In the genomic region with DNA sequence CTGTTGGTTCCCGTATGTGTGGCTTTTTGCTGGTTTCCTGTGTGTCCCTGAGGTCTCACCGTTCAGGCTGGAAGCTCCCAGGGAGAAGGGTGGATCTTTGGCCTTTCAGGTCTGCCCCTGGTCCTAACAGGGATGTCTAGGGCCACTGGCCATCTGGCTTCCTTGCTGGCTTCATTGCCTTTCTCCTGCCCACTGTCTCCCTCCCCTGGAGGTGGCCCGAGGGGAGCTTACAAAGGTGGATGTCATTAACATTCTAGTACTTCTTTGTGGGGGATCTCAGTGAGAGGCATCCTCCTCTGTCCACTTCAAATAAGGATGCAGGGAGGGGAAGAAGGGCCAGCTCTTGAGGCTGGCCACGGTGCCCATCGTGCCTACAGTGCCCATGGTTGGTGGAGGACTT, we compare ENCODE assay signal across 11 cellular contexts. TPM values are rescaled to one million over a fixed set of nuclear protein-coding genes. Genes with fewer than 3 reads are reported as not detected.
"Had no signal": no experiment of that assay in that cellular context is flagged by ENCODE, and none has a peak within 500 bp of the region (broad histone marks: within the 10 kb centered on the region; RNA-seq: fewer than 3 reads in every experiment).

No MANE protein-coding gene starts in this region.

- H3K9me3 ChIP-seq: right lobe of liver had no signal

- H3K4me1 ChIP-seq: right lobe of liver had no signal

- H3K27ac ChIP-seq: right lobe of liver had no signal

- H3K27me3 ChIP-seq: right lobe of liver had no signal

- H3K36me3 ChIP-seq: right lobe of liver had no signal

- H3K4me3 ChIP-seq: right lobe of liver had no signal

- DNase-seq: activated CD4-positive, alpha-beta memory T cell treated with anti-CD3 and anti-CD28 coated beads, Interleukin-2, amount 10 ng/mL, durations not matched to agents 7 days and 5 days; activated CD4-positive, alpha-beta T cell treated with anti-CD3 and anti-CD28 coated beads for 36 hours; activated effector memory CD4-positive, alpha-beta T cell treated with Interleukin-2 at 50 U/mL for 16 hours; activated naive CD4-positive, alpha-beta T cell treated with anti-CD3 and anti-CD28 coated beads, Interleukin-2, amount 50 U/mL, for 16 hours; activated T-cell treated with anti-CD3 and anti-CD28 coated beads, Interleukin-2, amount 50 U/mL, for 4 hours; mammary epithelial cell; stimulated activated CD4-positive, alpha-beta T cell treated with anti-CD3 and anti-CD28 coated beads, Interleukin-2, amount 100 ng/mL, for 24 hours; T-helper 2 cell had no signal

- ATAC-seq: activated CD4-positive, alpha-beta T cell treated with anti-CD3 and anti-CD28 coated beads for 36 hours; activated T-cell treated with anti-CD3 and anti-CD28 coated beads, Interleukin-2, amount 50 U/mL, for 4 hours; natural killer cell treated with Interleukin-12 subunit alpha and Interleukin-12 subunit beta and Interleukin-15 and Interleukin-18, amount 100 ng/mL, for 72 hours had no signal

- H3K27ac Mint-ChIP-seq: activated CD4-positive, alpha-beta memory T cell treated with anti-CD3 and anti-CD28 coated beads, Interleukin-2, amount 10 ng/mL, durations not matched to agents 7 days and 5 days; activated CD4-positive, alpha-beta T cell treated with anti-CD3 and anti-CD28 coated beads for 36 hours; natural killer cell treated with Interleukin-12 subunit alpha and Interleukin-12 subunit beta and Interleukin-15 and Interleukin-18, amount 100 ng/mL, for 72 hours had no signal

- H3K27me3 Mint-ChIP-seq: activated CD4-positive, alpha-beta memory T cell treated with anti-CD3 and anti-CD28 coated beads, Interleukin-2, amount 10 ng/mL, durations not matched to agents 7 days and 5 days had no signal

- H3K4me1 Mint-ChIP-seq: activated CD4-positive, alpha-beta memory T cell treated with anti-CD3 and anti-CD28 coated beads, Interleukin-2, amount 10 ng/mL, durations not matched to agents 7 days and 5 days; activated CD4-positive, alpha-beta T cell treated with anti-CD3 and anti-CD28 coated beads for 36 hours had no signal

- H3K4me3 Mint-ChIP-seq: activated CD4-positive, alpha-beta memory T cell treated with anti-CD3 and anti-CD28 coated beads, Interleukin-2, amount 10 ng/mL, durations not matched to agents 7 days and 5 days; activated CD4-positive, alpha-beta T cell treated with anti-CD3 and anti-CD28 coated beads for 36 hours; activated T-cell treated with anti-CD3 and anti-CD28 coated beads, Interleukin-2, amount 50 U/mL, for 4 hours; natural killer cell treated with Interleukin-12 subunit alpha and Interleukin-12 subunit beta and Interleukin-15 and Interleukin-18, amount 100 ng/mL, for 72 hours had no signal

- H3K9me3 Mint-ChIP-seq: activated CD4-positive, alpha-beta memory T cell treated with anti-CD3 and anti-CD28 coated beads, Interleukin-2, amount 10 ng/mL, durations not matched to agents 7 days and 5 days; activated T-cell treated with anti-CD3 and anti-CD28 coated beads, Interleukin-2, amount 50 U/mL, for 4 hours; natural killer cell treated with Interleukin-12 subunit alpha and Interleukin-12 subunit beta and Interleukin-15 and Interleukin-18, amount 100 ng/mL, for 72 hours had no signal

- H3K36me3 Mint-ChIP-seq: natural killer cell treated with Interleukin-12 subunit alpha and Interleukin-12 subunit beta and Interleukin-15 and Interleukin-18, amount 100 ng/mL, for 72 hours had no signal

RNA-seq across cellular contexts. Expression of a gene that starts 35.2 kb away (rescaled TPM):
- total RNA-seq: activated CD4-positive, alpha-beta memory T cell treated with anti-CD3 and anti-CD28 coated beads, Interleukin-2, amount 10 ng/mL, durations not matched to agents 7 days and 5 days; mononuclear cell; natural killer cell treated with Interleukin-12 subunit alpha and Interleukin-12 subunit beta and Interleukin-15 and Interleukin-18, amount 100 ng/mL, for 72 hours had no signal
